In the genomic region with DNA sequence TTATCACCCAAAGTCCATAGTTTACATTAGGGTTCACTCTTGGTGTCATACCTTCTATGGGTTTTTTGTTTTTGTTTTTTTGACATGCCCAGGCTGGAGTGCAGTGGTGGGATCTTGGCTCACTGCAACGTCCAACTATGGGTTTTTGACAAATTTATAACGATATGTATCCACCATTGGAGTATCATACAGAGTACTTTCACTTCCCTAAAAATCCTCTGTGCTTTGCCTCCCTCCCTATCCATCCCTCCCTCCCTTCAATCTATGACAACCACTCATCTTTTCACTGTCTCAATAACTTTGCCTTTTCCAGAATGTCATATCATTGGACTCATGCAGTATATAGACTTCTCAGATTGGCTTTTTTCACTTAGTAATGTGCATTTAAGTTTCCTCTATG, we compare ENCODE assay signal across 28 cellular contexts.
"Had no signal": no experiment of that assay in that cellular context is flagged by ENCODE, and none has a peak within 500 bp of the region (broad histone marks: within the 10 kb centered on the region; RNA-seq: fewer than 3 reads in every experiment).

No MANE protein-coding gene starts in this region.

- H3K27ac ChIP-seq: colonic mucosa, epithelial cell of prostate, esophagus squamous epithelium, heart right ventricle, lower lobe of right lung, ovary, psoas muscle, skin epidermis, spleen, testis, tibial artery had no signal

- H3K9me3 ChIP-seq: colonic mucosa, esophagus squamous epithelium, heart right ventricle, lower lobe of right lung, ovary, psoas muscle, spleen, testis, tibial artery had no signal

- H3K27me3 ChIP-seq: colonic mucosa, esophagus squamous epithelium, ovary, spleen, testis, tibial artery had no signal

- H3K4me3 ChIP-seq: colonic mucosa, esophagus squamous epithelium, heart right ventricle, lower lobe of right lung, ovary, psoas muscle, skin epidermis, spleen, testis, tibial artery had no signal

- ATAC-seq: heart right ventricle; left ventricle myocardium superior; lower lobe of right lung; naive thymus-derived CD8-positive, alpha-beta T cell; psoas muscle; right cardiac atrium; stimulated activated memory B cell treated with anti-CD40 and anti-IgM and Interleukin-4, amounts not matched to agents 10 μg/mL and 1 μg/mL and 100 μg/mL, for 72 hours; stimulated activated naive CD8-positive, alpha-beta T cell treated with anti-CD3 and anti-CD28 coated beads, Interleukin-15, Interleukin-2, amounts not matched to agents 100 U/mL and 50 U/mL, for 24 hours had no signal

- H3K4me1 ChIP-seq: colonic mucosa, esophagus squamous epithelium, heart right ventricle, lower lobe of right lung, psoas muscle, spleen, testis, tibial artery had no signal

- H3K36me3 ChIP-seq: colonic mucosa, esophagus squamous epithelium, heart right ventricle, lower lobe of right lung, ovary, spleen, tibial artery had no signal

- DNase-seq: colonic mucosa; effector CD8-positive, alpha-beta T cell; endodermal cell; esophagus squamous epithelium; foreskin melanocyte; glutamatergic neuron; heart right ventricle; hypothalamus; immature natural killer cell; left ventricle myocardium superior; lower lobe of right lung; naive thymus-derived CD8-positive, alpha-beta T cell; nephron progenitor cell; nucleus accumbens; ovary; posterior cingulate gyrus; psoas muscle; right cardiac atrium; spleen; stimulated activated CD4-positive, alpha-beta T cell treated with anti-CD3 and anti-CD28 coated beads, Interleukin-4, amount 100 ng/mL, for 4 hours; stimulated activated naive CD8-positive, alpha-beta T cell treated with anti-CD3 and anti-CD28 coated beads, Interleukin-15, Interleukin-2, amounts not matched to agents 100 U/mL and 50 U/mL, for 24 hours; substantia nigra; testis; tibial artery had no signal

- FAIRE-seq: keratinocyte had no signal
